In the genomic region with DNA sequence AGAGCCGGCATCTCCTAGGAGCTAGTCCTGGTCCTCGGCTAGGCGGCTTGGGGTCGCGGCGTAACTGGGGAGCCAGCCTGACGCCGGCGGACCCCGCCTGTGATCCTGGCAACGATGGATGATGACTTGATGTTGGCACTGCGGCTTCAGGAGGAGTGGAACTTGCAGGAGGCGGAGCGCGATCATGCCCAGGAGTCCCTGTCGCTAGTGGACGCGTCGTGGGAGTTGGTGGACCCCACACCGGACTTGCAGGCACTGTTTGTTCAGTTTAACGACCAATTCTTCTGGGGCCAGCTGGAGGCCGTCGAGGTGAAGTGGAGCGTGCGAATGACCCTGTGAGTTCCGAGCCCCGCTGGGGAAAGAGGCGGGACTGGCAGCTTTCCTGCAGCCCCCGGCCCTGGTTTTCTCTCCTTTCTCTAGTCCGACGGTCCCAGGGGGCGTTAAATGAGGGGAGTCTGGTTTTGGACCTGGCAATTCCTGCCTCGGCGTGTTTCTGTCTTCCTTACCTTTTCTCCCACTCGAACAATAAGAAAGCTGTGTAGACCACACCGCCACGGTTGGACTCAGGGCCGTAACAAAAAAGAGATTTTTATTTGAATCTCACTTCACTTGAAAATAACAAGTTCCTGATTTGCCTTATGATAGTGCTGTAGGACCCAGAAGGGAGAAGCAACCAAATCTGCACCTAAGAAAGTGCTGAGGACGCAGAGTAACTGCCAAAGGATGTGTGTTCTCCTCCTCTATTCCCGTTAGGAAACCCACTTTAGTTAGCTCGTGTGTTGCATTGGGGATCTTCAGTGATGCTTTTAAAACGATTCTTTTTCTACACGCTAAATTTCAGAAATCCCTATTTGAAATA, we compare ENCODE assay signal across 1 cellular context.
TF ChIP-seq lines count a peak whose summit lies in the region.

A gene with protein sequence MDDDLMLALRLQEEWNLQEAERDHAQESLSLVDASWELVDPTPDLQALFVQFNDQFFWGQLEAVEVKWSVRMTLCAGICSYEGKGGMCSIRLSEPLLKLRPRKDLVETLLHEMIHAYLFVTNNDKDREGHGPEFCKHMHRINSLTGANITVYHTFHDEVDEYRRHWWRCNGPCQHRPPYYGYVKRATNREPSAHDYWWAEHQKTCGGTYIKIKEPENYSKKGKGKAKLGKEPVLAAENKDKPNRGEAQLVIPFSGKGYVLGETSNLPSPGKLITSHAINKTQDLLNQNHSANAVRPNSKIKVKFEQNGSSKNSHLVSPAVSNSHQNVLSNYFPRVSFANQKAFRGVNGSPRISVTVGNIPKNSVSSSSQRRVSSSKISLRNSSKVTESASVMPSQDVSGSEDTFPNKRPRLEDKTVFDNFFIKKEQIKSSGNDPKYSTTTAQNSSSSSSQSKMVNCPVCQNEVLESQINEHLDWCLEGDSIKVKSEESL (plus strand): TSS at position 24 of the 859 bp plus-strand sequence. CDS start 91 bp downstream, at position 115.

TF ChIP-seq in K562, 482 proteins besides CTCF, POLR2A, EP300 and RAD21 (continues in another document):
- TF ChIP-seq, protein P1, sequence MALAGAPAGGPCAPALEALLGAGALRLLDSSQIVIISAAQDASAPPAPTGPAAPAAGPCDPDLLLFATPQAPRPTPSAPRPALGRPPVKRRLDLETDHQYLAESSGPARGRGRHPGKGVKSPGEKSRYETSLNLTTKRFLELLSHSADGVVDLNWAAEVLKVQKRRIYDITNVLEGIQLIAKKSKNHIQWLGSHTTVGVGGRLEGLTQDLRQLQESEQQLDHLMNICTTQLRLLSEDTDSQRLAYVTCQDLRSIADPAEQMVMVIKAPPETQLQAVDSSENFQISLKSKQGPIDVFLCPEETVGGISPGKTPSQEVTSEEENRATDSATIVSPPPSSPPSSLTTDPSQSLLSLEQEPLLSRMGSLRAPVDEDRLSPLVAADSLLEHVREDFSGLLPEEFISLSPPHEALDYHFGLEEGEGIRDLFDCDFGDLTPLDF (CRISPR knock-in tag; IDR thresholded peaks at IDR 0.05) = 0 out of 2 replicates have a peak, but pooled peaks have one; percentile 62
- TF ChIP-seq ATF1 (CRISPR knock-in tag; IDR thresholded peaks at IDR 0.05) (no peak), ATF1 (tag; IDR thresholded peaks at IDR 0.05) (peak; percentile 76), ZKSCAN8 (CRISPR knock-in tag; IDR thresholded peaks at IDR 0.05) (no peak), OTX1 (CRISPR knock-in tag; IDR thresholded peaks at IDR 0.05) (peak; percentile 53; the same call in 1 of the 2 replicates), KDM5B (IDR thresholded peaks at IDR 0.05; ENCODE audit: insufficient replicate concordance, low read depth, low read length) (peak; percentile 80), ZNF311 (CRISPR knock-in tag; IDR thresholded peaks at IDR 0.05) (no peak), ZNF12 (CRISPR knock-in tag; IDR thresholded peaks at IDR 0.05) (peak; percentile 85; the same call in 1 of the 2 replicates), ARNT (IDR thresholded peaks at IDR 0.05) (no peak), GATAD2A (IDR thresholded peaks at IDR 0.05) (peak; percentile 47; the same call in 1 of the 2 replicates), HDAC2 (IDR thresholded peaks at IDR 0.05) (peak; percentile 80; the same call in 1 of the 2 replicates), ZNF224 (CRISPR knock-in tag; IDR thresholded peaks at IDR 0.05) (0 out of 2 replicates have a peak, but pooled peaks have one; percentile 38), ZKSCAN3 (CRISPR knock-in tag; IDR thresholded peaks at IDR 0.05) (no peak), ETS2 (tag; IDR thresholded peaks at IDR 0.05; ENCODE audit: borderline replicate concordance, poor library complexity, severe bottlenecking) (no peak), ZBTB17 (CRISPR knock-in tag; IDR thresholded peaks at IDR 0.05) (no peak), NELFE (IDR thresholded peaks at IDR 0.05; ENCODE audit: insufficient read depth, insufficient read length) (no peak), ZNF696 (CRISPR knock-in tag; conservative IDR thresholded peaks at IDR 0.05) (no peak), SMARCE1 (IDR thresholded peaks at IDR 0.05) (no peak), ZFPM2 (CRISPR knock-in tag; IDR thresholded peaks at IDR 0.05) (0 out of 2 replicates have a peak, but pooled peaks have one; percentile 66), ZNF133 (CRISPR knock-in tag; IDR thresholded peaks at IDR 0.05) (no peak), ASH1L (IDR thresholded peaks at IDR 0.05; ENCODE audit: borderline replicate concordance, low read depth, partially characterized antibody) (no peak), MIER1 (IDR thresholded peaks at IDR 0.05; ENCODE audit: low read depth) (no peak), DIDO1 (tag; IDR thresholded peaks at IDR 0.05; ENCODE audit: low read depth) (no peak), ZNF23 (CRISPR knock-in tag; IDR thresholded peaks at IDR 0.05) (no peak), TOE1 (IDR thresholded peaks at IDR 0.05; ENCODE audit: borderline replicate concordance) (no peak), TOE1 (CRISPR knock-in tag; IDR thresholded peaks at IDR 0.05; ENCODE audit: borderline replicate concordance, low read depth) (no peak), SMAD2 (IDR thresholded peaks at IDR 0.05; ENCODE audit: low read depth, low read length) (no peak), LEF1 (IDR thresholded peaks at IDR 0.05) (no peak), STAG1 (CRISPR knock-in tag; IDR thresholded peaks at IDR 0.05; ENCODE audit: borderline replicate concordance) (no peak), ZNF316 (IDR thresholded peaks at IDR 0.05) (peak; percentile 26; the same call in 1 of the 2 replicates), FOXA1 (IDR thresholded peaks at IDR 0.05; ENCODE audit: borderline replicate concordance) (no peak), ZNF561 (CRISPR knock-in tag; conservative IDR thresholded peaks at IDR 0.05) (no peak), RBM15 (IDR thresholded peaks at IDR 0.05; ENCODE audit: insufficient read depth, low read length) (no peak), MTA3 (IDR thresholded peaks at IDR 0.05; ENCODE audit: borderline replicate concordance) (0 out of 2 replicates have a peak, but pooled peaks have one; percentile 57), SRSF1 (IDR thresholded peaks at IDR 0.05; ENCODE audit: low read depth, low read length) (no peak), C11orf30 (IDR thresholded peaks at IDR 0.05; ENCODE audit: low read depth) (peak; percentile 36; the same call in 1 of the 2 replicates), SMARCB1 (IDR thresholded peaks at IDR 0.05; ENCODE audit: insufficient read length, low read depth) (no peak), ZNF324 (CRISPR knock-in tag; IDR thresholded peaks at IDR 0.05) (no peak), NR2C2 (CRISPR knock-in tag; IDR thresholded peaks at IDR 0.05) (peak; percentile 56; the same call in 1 of the 2 replicates), NR2C2 (tag; IDR thresholded peaks at IDR 0.05) (no peak)
- TF ChIP-seq, protein P2, sequence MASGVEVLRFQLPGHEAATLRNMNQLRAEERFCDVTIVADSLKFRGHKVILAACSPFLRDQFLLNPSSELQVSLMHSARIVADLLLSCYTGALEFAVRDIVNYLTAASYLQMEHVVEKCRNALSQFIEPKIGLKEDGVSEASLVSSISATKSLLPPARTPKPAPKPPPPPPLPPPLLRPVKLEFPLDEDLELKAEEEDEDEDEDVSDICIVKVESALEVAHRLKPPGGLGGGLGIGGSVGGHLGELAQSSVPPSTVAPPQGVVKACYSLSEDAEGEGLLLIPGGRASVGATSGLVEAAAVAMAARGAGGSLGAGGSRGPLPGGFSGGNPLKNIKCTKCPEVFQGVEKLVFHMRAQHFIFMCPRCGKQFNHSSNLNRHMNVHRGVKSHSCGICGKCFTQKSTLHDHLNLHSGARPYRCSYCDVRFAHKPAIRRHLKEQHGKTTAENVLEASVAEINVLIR (CRISPR knock-in tag; IDR thresholded peaks at IDR 0.05) = no peak
- TF ChIP-seq, protein P3, sequence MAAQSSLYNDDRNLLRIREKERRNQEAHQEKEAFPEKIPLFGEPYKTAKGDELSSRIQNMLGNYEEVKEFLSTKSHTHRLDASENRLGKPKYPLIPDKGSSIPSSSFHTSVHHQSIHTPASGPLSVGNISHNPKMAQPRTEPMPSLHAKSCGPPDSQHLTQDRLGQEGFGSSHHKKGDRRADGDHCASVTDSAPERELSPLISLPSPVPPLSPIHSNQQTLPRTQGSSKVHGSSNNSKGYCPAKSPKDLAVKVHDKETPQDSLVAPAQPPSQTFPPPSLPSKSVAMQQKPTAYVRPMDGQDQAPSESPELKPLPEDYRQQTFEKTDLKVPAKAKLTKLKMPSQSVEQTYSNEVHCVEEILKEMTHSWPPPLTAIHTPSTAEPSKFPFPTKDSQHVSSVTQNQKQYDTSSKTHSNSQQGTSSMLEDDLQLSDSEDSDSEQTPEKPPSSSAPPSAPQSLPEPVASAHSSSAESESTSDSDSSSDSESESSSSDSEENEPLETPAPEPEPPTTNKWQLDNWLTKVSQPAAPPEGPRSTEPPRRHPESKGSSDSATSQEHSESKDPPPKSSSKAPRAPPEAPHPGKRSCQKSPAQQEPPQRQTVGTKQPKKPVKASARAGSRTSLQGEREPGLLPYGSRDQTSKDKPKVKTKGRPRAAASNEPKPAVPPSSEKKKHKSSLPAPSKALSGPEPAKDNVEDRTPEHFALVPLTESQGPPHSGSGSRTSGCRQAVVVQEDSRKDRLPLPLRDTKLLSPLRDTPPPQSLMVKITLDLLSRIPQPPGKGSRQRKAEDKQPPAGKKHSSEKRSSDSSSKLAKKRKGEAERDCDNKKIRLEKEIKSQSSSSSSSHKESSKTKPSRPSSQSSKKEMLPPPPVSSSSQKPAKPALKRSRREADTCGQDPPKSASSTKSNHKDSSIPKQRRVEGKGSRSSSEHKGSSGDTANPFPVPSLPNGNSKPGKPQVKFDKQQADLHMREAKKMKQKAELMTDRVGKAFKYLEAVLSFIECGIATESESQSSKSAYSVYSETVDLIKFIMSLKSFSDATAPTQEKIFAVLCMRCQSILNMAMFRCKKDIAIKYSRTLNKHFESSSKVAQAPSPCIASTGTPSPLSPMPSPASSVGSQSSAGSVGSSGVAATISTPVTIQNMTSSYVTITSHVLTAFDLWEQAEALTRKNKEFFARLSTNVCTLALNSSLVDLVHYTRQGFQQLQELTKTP (IDR thresholded peaks at IDR 0.05; ENCODE audit: low read depth in 1 of 2, partially characterized antibody in 2 of 2) = peak in 1 of 2 experiments; percentile 78
- TF ChIP-seq, protein P4, sequence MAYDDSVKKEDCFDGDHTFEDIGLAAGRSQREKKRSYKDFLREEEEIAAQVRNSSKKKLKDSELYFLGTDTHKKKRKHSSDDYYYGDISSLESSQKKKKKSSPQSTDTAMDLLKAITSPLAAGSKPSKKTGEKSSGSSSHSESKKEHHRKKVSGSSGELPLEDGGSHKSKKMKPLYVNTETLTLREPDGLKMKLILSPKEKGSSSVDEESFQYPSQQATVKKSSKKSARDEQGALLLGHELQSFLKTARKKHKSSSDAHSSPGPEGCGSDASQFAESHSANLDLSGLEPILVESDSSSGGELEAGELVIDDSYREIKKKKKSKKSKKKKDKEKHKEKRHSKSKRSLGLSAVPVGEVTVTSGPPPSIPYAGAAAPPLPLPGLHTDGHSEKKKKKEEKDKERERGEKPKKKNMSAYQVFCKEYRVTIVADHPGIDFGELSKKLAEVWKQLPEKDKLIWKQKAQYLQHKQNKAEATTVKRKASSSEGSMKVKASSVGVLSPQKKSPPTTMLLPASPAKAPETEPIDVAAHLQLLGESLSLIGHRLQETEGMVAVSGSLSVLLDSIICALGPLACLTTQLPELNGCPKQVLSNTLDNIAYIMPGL (CRISPR knock-in tag; IDR thresholded peaks at IDR 0.05) = no peak
- TF ChIP-seq, protein P5, sequence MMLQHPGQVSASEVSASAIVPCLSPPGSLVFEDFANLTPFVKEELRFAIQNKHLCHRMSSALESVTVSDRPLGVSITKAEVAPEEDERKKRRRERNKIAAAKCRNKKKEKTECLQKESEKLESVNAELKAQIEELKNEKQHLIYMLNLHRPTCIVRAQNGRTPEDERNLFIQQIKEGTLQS (IDR thresholded peaks at IDR 0.05) = no peak
- TF ChIP-seq, protein P5 (CRISPR knock-in tag; conservative IDR thresholded peaks at IDR 0.05) = no peak
- TF ChIP-seq, protein P6, sequence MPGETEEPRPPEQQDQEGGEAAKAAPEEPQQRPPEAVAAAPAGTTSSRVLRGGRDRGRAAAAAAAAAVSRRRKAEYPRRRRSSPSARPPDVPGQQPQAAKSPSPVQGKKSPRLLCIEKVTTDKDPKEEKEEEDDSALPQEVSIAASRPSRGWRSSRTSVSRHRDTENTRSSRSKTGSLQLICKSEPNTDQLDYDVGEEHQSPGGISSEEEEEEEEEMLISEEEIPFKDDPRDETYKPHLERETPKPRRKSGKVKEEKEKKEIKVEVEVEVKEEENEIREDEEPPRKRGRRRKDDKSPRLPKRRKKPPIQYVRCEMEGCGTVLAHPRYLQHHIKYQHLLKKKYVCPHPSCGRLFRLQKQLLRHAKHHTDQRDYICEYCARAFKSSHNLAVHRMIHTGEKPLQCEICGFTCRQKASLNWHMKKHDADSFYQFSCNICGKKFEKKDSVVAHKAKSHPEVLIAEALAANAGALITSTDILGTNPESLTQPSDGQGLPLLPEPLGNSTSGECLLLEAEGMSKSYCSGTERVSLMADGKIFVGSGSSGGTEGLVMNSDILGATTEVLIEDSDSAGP (CRISPR knock-in tag; IDR thresholded peaks at IDR 0.05) = no peak
- TF ChIP-seq, protein P7, sequence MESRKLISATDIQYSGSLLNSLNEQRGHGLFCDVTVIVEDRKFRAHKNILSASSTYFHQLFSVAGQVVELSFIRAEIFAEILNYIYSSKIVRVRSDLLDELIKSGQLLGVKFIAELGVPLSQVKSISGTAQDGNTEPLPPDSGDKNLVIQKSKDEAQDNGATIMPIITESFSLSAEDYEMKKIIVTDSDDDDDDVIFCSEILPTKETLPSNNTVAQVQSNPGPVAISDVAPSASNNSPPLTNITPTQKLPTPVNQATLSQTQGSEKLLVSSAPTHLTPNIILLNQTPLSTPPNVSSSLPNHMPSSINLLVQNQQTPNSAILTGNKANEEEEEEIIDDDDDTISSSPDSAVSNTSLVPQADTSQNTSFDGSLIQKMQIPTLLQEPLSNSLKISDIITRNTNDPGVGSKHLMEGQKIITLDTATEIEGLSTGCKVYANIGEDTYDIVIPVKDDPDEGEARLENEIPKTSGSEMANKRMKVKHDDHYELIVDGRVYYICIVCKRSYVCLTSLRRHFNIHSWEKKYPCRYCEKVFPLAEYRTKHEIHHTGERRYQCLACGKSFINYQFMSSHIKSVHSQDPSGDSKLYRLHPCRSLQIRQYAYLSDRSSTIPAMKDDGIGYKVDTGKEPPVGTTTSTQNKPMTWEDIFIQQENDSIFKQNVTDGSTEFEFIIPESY (CRISPR knock-in tag; IDR thresholded peaks at IDR 0.05) = no peak; the same call in 1 of the 2 replicates
- TF ChIP-seq, protein P8, sequence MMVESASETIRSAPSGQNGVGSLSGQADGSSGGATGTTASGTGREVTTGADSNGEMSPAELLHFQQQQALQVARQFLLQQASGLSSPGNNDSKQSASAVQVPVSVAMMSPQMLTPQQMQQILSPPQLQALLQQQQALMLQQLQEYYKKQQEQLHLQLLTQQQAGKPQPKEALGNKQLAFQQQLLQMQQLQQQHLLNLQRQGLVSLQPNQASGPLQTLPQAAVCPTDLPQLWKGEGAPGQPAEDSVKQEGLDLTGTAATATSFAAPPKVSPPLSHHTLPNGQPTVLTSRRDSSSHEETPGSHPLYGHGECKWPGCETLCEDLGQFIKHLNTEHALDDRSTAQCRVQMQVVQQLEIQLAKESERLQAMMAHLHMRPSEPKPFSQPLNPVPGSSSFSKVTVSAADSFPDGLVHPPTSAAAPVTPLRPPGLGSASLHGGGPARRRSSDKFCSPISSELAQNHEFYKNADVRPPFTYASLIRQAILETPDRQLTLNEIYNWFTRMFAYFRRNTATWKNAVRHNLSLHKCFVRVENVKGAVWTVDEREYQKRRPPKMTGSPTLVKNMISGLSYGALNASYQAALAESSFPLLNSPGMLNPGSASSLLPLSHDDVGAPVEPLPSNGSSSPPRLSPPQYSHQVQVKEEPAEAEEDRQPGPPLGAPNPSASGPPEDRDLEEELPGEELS (CRISPR knock-in tag; IDR thresholded peaks at IDR 0.05; ENCODE audit: borderline replicate concordance) = no peak; the same call in 1 of the 2 replicates
